ENCODE assay signal across 8 cellular contexts in the genomic region with DNA sequence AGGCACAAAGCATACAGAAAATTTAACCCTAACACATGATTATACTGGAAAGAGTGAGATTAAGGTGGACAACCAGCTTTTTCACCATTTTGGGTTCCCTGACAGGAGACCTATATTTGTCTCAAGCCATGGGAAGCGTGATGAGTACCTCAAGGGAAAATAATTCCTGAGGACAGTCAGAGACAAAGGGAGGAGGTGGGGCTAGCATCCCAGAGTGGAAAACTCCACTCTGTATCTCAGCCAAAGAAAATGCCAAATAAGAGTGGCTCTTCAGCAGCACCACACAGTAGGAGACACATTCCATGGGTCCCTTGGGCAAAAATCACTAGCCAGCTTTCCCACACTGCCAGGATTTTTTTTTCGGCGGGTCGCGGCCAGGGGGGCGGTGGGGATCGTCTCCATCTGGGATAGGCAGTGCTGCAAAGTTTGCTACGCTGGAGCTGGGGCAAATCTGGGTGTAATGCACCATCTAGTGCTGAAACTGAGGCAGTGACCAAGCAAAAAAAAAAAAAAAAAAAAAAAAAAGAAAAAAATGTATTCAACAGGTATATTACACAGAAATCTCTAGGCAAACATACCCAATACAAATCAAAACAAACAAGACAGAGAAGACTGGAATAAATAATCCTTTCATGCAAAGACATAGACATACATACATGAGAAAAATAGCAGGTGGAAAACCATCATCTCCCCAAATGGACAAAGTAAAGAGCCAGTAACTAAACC.
DNase-seq lines count a peak whose midpoint lies in the region; ATAC-seq and TF ChIP-seq lines count a peak whose summit lies in the region.

No MANE protein-coding gene starts in this region.

- H2AK5ac ChIP-seq in H9 (ENCODE audit: insufficient read length, low read length): no peak overlapping the region

- H4K91ac ChIP-seq in H9 (ENCODE audit: insufficient read length, low read depth, low read length): no peak overlapping the region

- H3K4me1 Mint-ChIP-seq in Calu3 (ENCODE audit: low read depth, unreplicated experiment): peaks cover 6% of the 10 kb centered on the region
- peaks cover 8% of the 10 kb centered on the region in 2 experiments for H3K4me1 Mint-ChIP-seq in H9
- H3K4me1 Mint-ChIP-seq in activated CD8-positive, alpha-beta memory T cell treated with anti-CD3 and anti-CD28 coated beads, Interleukin-2, amount 10 ng/mL, durations not matched to agents 7 days and 5 days: no peaks in the 10 kb centered on the region

- WGBS in H9 (ENCODE audit: extremely low coverage, insufficient read length, low lambda C conversion rate): no CpG with 5 or more reads among the region's 8 CpGs
- WGBS in gastroesophageal sphincter (ENCODE audit: low coverage in 1 of 2), 2 donors: 0 to 29% methylated on average over 1 of the region's 8 CpGs

- H4K5ac ChIP-seq in H9 (ENCODE audit: insufficient read length, low read depth, low read length): peak overlapping the region; percentile 15

- H2BK12ac ChIP-seq in H9 (ENCODE audit: insufficient read length, low read depth, low read length): no peak overlapping the region

- H2AFZ ChIP-seq in H9 (ENCODE audit: low read length): peak overlapping the region; percentile 93
- peak overlapping the region; percentile 56; the same call in 1 of the 2 replicates for H2AFZ ChIP-seq in PC-9

- no peak overlapping the region for H3K27ac Mint-ChIP-seq in Calu3 (ENCODE audit: unreplicated experiment)
- peak overlapping the region in 2 of 3 experiments; percentile 72 to 78; a peak in 2 of 7 replicates for H3K27ac Mint-ChIP-seq in H9
- no peak overlapping the region for H3K27ac Mint-ChIP-seq in activated CD8-positive, alpha-beta memory T cell treated with anti-CD3 and anti-CD28 coated beads, Interleukin-2, amount 10 ng/mL, durations not matched to agents 7 days and 5 days

- POLR2A ChIA-PET in PC-9 (lab: Charles Lee; ENCODE audit: unreplicated experiment): no interaction called here

- peak overlapping the region; percentile 85 for H3K14ac ChIP-seq in H9 (ENCODE audit: insufficient read depth, low read length)

- no peaks in the 10 kb centered on the region; the same call in 1 of the 2 replicates for H3K4me1 ChIP-seq in H9 (ENCODE audit: insufficient read depth, low read length)
- no peaks in the 10 kb centered on the region for H3K4me1 ChIP-seq in PC-9 (replicated peaks; ENCODE audit: insufficient read depth)
- no peaks in the 10 kb centered on the region for H3K4me1 ChIP-seq in gastroesophageal sphincter

- no peaks in the 10 kb centered on the region for H3K27me3 ChIP-seq in H9 (ENCODE audit: insufficient read depth, low read length)
- H3K27me3 ChIP-seq in PC-9 (ENCODE audit: insufficient read depth, low read depth): no peaks in the 10 kb centered on the region
- H3K27me3 ChIP-seq in gastroesophageal sphincter: no peaks in the 10 kb centered on the region

- no peaks in the 10 kb centered on the region for H3K27me3 Mint-ChIP-seq in Calu3 (ENCODE audit: unreplicated experiment)
- H3K27me3 Mint-ChIP-seq in H9 (ENCODE audit: low read depth): no peaks in the 10 kb centered on the region; the same call in 1 of the 2 replicates
- H3K27me3 Mint-ChIP-seq in activated CD8-positive, alpha-beta memory T cell treated with anti-CD3 and anti-CD28 coated beads, Interleukin-2, amount 10 ng/mL, durations not matched to agents 7 days and 5 days: peaks cover 18% of the 10 kb centered on the region

- TF ChIP-seq CTCF in Calu3 (IDR thresholded peaks at IDR 0.05; ENCODE audit: unreplicated experiment) (no peak), H9 (conservative IDR thresholded peaks at IDR 0.05) (peak; percentile 77), PC-9 (conservative IDR thresholded peaks at IDR 0.05) (peak; percentile 75), gastroesophageal sphincter (IDR thresholded peaks at IDR 0.05) (no peak)

- BruUV-seq in Calu3 (replicated peaks; lab: Mats Ljungman, UMichigan) (no TSS peak), PC-9 (replicated peaks; lab: Mats Ljungman, UMichigan) (no TSS peak)

- no peak overlapping the region for H2BK120ac ChIP-seq in H9 (ENCODE audit: low read depth, low read length, poor library complexity, severe bottlenecking)

- H3K36me3 Mint-ChIP-seq in Calu3 (ENCODE audit: insufficient read depth, unreplicated experiment) (peaks cover 5% of the 10 kb centered on the region), H9 (ENCODE audit: insufficient read depth in 1 of 3, low read depth in 3 of 3) (0 out of 7 replicates have a peak, but pooled peaks cover 0 to 1% (median 0%) of the 10 kb centered on the region in 3 experiments)
- no peaks in the 10 kb centered on the region for H3K36me3 Mint-ChIP-seq in activated CD8-positive, alpha-beta memory T cell treated with anti-CD3 and anti-CD28 coated beads, Interleukin-2, amount 10 ng/mL, durations not matched to agents 7 days and 5 days

- H2BK5ac ChIP-seq in H9 (ENCODE audit: insufficient read length, low read length): no peak overlapping the region

- intact Hi-C loops in Calu3 (cut with micrococcal nuclease; ENCODE audit: unreplicated experiment): loop anchor here (1.0 to 10.0 kb wide), 4 partner anchors 34 to 855 kb away; a partner anchor contains a TSS
- intact Hi-C loops in PC-9 (cut with micrococcal nuclease; ENCODE audit: unreplicated experiment): loop anchor here (2.0 to 5.0 kb wide), 3 partner anchors 377 to 857 kb away; no protein-coding TSS in a partner anchor

- no peaks in the 10 kb centered on the region for H3K79me1 ChIP-seq in H9 (ENCODE audit: insufficient read depth, low read depth, low read length, poor library complexity, severe bottlenecking)

- H3T11ph ChIP-seq in H9 (ENCODE audit: low read length): no peak overlapping the region

- H3K9ac ChIP-seq in H9 (ENCODE audit: extremely low read depth, insufficient read length, low read length): peak overlapping the region; percentile 70

- no peak overlapping the region for H3K4ac ChIP-seq in H9 (ENCODE audit: low read depth, low read length)

- H3K4me3 ChIP-seq in PC-9 (peak overlapping the region; percentile 48; the same call in 1 of the 2 replicates), gastroesophageal sphincter (no peak overlapping the region)

- CTCF ChIA-PET in Calu3 (lab: Charles Lee) (interaction anchor here (0.7 to 1.2 kb wide), 3 partner anchors 35 to 492 kb away, joined by 3 to 5 read pairs (median 3); no protein-coding TSS in a partner anchor), PC-9 (lab: Charles Lee) (no interaction called here)
- CTCF ChIA-PET in activated CD8-positive, alpha-beta memory T cell treated with anti-CD3 and anti-CD28 coated beads, Interleukin-2, amount 10 ng/mL, durations not matched to agents 7 days and 5 days (lab: Charles Lee): no interaction called here

- no peak for TF ChIP-seq POLR2A in gastroesophageal sphincter (IDR thresholded peaks at IDR 0.05)

- no peak overlapping the region for H4K8ac ChIP-seq in H9 (replicated peaks; ENCODE audit: insufficient read length, low read depth, low read length)

- no peak overlapping the region for H3K18ac ChIP-seq in H9 (ENCODE audit: insufficient read length, low read depth, low read length)

- no peaks in the 10 kb centered on the region for H3K23me2 ChIP-seq in H9 (ENCODE audit: insufficient read length, low read depth, low read length, poor library complexity, severe bottlenecking)

- H3K23ac ChIP-seq in H9 (ENCODE audit: insufficient read length, low read depth, low read length): no peak overlapping the region

- no peaks in the 10 kb centered on the region for H3K9me2 ChIP-seq in PC-9 (ENCODE audit: insufficient read depth)

- H3F3A ChIP-seq in PC-9 (ENCODE audit: insufficient read depth, low read depth): no peaks in the 10 kb centered on the region

- no peak overlapping the region for H3K56ac ChIP-seq in H9 (ENCODE audit: insufficient read length, low read depth, low read length)

- H3K36me3 ChIP-seq in PC-9 (ENCODE audit: low read depth) (no peaks in the 10 kb centered on the region), gastroesophageal sphincter (no peaks in the 10 kb centered on the region)

- no peak overlapping the region for H3K27ac ChIP-seq in H9 (ENCODE audit: insufficient read length, low read depth, low read length)
- no peak overlapping the region for H3K27ac ChIP-seq in PC-9
- no peak overlapping the region for H3K27ac ChIP-seq in gastroesophageal sphincter

- H3K9me3 ChIP-seq in H9 (ENCODE audit: control insufficient read depth, low read depth, low read length): no peaks in the 10 kb centered on the region
- no peaks in the 10 kb centered on the region for H3K9me3 ChIP-seq in PC-9 (ENCODE audit: insufficient read depth, low read depth)
- H3K9me3 ChIP-seq in gastroesophageal sphincter: peaks cover 0 to 8% (median 0%) of the 10 kb centered on the region in 3 donors

- H3K9me3 Mint-ChIP-seq in Calu3 (ENCODE audit: low read depth, unreplicated experiment): no peaks in the 10 kb centered on the region
- H3K9me3 Mint-ChIP-seq in H9: peaks cover 0 to 10% of the 10 kb centered on the region in 2 experiments; a peak in 4 of 5 replicates
- no peaks in the 10 kb centered on the region for H3K9me3 Mint-ChIP-seq in activated CD8-positive, alpha-beta memory T cell treated with anti-CD3 and anti-CD28 coated beads, Interleukin-2, amount 10 ng/mL, durations not matched to agents 7 days and 5 days (ENCODE audit: low read depth)

- no peak overlapping the region for H2BK15ac ChIP-seq in H9 (ENCODE audit: low read depth, low read length)

- H3K79me2 ChIP-seq in H9 (ENCODE audit: insufficient read depth, low read length): no peaks in the 10 kb centered on the region
- H3K79me2 ChIP-seq in PC-9 (ENCODE audit: low read depth): no peaks in the 10 kb centered on the region

- H4K20me1 ChIP-seq in H9 (ENCODE audit: control insufficient read depth, insufficient read depth, insufficient read length) (no peaks in the 10 kb centered on the region), PC-9 (ENCODE audit: insufficient read depth) (no peaks in the 10 kb centered on the region)

- no peak overlapping the region for H2BK20ac ChIP-seq in H9 (ENCODE audit: low read depth, low read length, poor library complexity, severe bottlenecking)

- ATAC-seq in activated CD8-positive, alpha-beta memory T cell treated with anti-CD3 and anti-CD28 coated beads, Interleukin-2, amount 10 ng/mL, durations not matched to agents 7 days and 5 days: no peak
- ATAC-seq in GM18870 (IDR thresholded peaks at IDR 0.05; ENCODE audit: unreplicated experiment): no peak
- no peak for ATAC-seq in gastroesophageal sphincter
- ATAC-seq in GM18520 (IDR thresholded peaks at IDR 0.05; ENCODE audit: unreplicated experiment): no peak

- peak overlapping the region; percentile 55 for H3K4me3 Mint-ChIP-seq in Calu3 (ENCODE audit: low read depth, unreplicated experiment)
- H3K4me3 Mint-ChIP-seq in H9: peak overlapping the region; percentile 78 to 83
- no peak overlapping the region for H3K4me3 Mint-ChIP-seq in activated CD8-positive, alpha-beta memory T cell treated with anti-CD3 and anti-CD28 coated beads, Interleukin-2, amount 10 ng/mL, durations not matched to agents 7 days and 5 days

- no peak for TF ChIP-seq EP300 in gastroesophageal sphincter (IDR thresholded peaks at IDR 0.05)

- DNase-seq in Calu3 (peak; percentile 33), H9 (peak; percentile 78), PC-9 (peak in 1 of 2 experiments; percentile 7), foreskin melanocyte (peak; percentile 48)
- no peak for DNase-seq in activated CD8-positive, alpha-beta memory T cell treated with anti-CD3 and anti-CD28 coated beads, Interleukin-2, amount 10 ng/mL, durations not matched to agents 7 days and 5 days

- H3K4me2 ChIP-seq in H9 (ENCODE audit: insufficient read depth, insufficient read length, low read length): peak overlapping the region; percentile 64
- peak overlapping the region; percentile 71 for H3K4me2 ChIP-seq in PC-9

Comparison
In these comparisons a context has a peak if more than half of its experiments do, and no peak if none do; other contexts are left out.
1. H3K27ac Mint-ChIP-seq: peak in H9 (2 of 3); none in Calu3 (single experiment) and activated CD8-positive, alpha-beta memory T cell treated with anti-CD3 and anti-CD28 coated beads, Interleukin-2, amount 10 ng/mL, durations not matched to agents 7 days and 5 days (single experiment).
2. CTCF ChIP-seq: peak in H9 (single experiment) and PC-9 (single experiment); none in Calu3 (single experiment) and gastroesophageal sphincter (0 of 4).